ENCODE assay signal across 36 cellular contexts in genomic region chr9:87234854-87235253, GRCh38.
"Had no signal": no experiment of that assay in that cellular context is flagged by ENCODE, and none has a peak within 500 bp of the region (broad histone marks: within the 10 kb centered on the region; RNA-seq: fewer than 3 reads in every experiment).

No MANE protein-coding gene starts in this region.

- H3K36me3 Mint-ChIP-seq: activated CD8-positive, alpha-beta memory T cell treated with anti-CD3 and anti-CD28 coated beads, Interleukin-2, amount 10 ng/mL, durations not matched to agents 7 days and 5 days; activated naive CD8-positive, alpha-beta T cell treated with anti-CD3 and anti-CD28 coated beads for 36 hours had no signal

- H3K9me3 ChIP-seq: adrenal gland, body of pancreas, breast epithelium had no signal

- H3K36me3 ChIP-seq: adrenal gland, brain microvascular endothelial cell, breast epithelium had no signal

- DNase-seq: activated B cell treated with CpG ODN at 0.5 μM for 24 hours; activated CD4-positive, alpha-beta memory T cell treated with anti-CD3 and anti-CD28 coated beads, Interleukin-2, amount 10 ng/mL, durations not matched to agents 7 days and 5 days; activated CD4-positive, alpha-beta T cell treated with anti-CD3 and anti-CD28 coated beads for 4 hours; activated CD4-positive, alpha-beta T cell treated with anti-CD3 and anti-CD28 coated beads, Interleukin-2, amount 10 ng/mL, durations not matched to agents 24 days and 14 days; activated CD4-positive, alpha-beta T cell treated with anti-CD3 and anti-CD28 coated beads, Interleukin-2, amount 50 U/mL, for 1 hour; activated CD4-positive, alpha-beta T cell treated with anti-CD3 and anti-CD28 coated beads, Interleukin-2, amount 50 U/mL, for 48 hours; activated CD4-positive, CD25-positive, alpha-beta regulatory T cell treated with anti-CD3 and anti-CD28 coated beads, Interleukin-2, amount 50 U/mL, for 72 hours; activated CD8-positive, alpha-beta memory T cell treated with anti-CD3 and anti-CD28 coated beads for 24 hours; activated CD8-positive, alpha-beta memory T cell treated with anti-CD3 and anti-CD28 coated beads, Interleukin-2, amount 10 ng/mL, durations not matched to agents 7 days and 5 days; activated CD8-positive, alpha-beta memory T cell treated with anti-CD3 and anti-CD28 coated beads, Interleukin-2, amount 50 U/mL, for 48 hours; activated CD8-positive, alpha-beta T cell treated with anti-CD3 and anti-CD28 coated beads, Interleukin-2, amount 10 ng/mL, durations not matched to agents 7 days and 5 days; activated effector memory CD4-positive, alpha-beta T cell treated with Interleukin-2 at 50 U/mL for 16 hours; activated gamma-delta T cell; activated naive CD4-positive, alpha-beta T cell treated with anti-CD3 and anti-CD28 coated beads, Interleukin-2, amount 50 U/mL, for 16 hours; activated naive CD4-positive, alpha-beta T cell treated with Interleukin-2 at 50 U/mL for 16 hours; activated naive CD8-positive, alpha-beta T cell treated with anti-CD3 and anti-CD28 coated beads for 36 hours; activated T-cell treated with anti-CD3 and anti-CD28 coated beads, Interleukin-2, amount 50 U/mL, for 24 hours; activated T-cell treated with anti-CD3 and anti-CD28 coated beads, Interleukin-2, amount 50 U/mL, for 48 hours; adrenal gland; amniotic stem cell; aorta; body of pancreas; brain microvascular endothelial cell; central memory CD4-positive, alpha-beta T cell; SW 1271; T-helper 1 cell; T-helper 2 cell; T-helper 9 cell had no signal

- H3K9me3 Mint-ChIP-seq: activated CD4-positive, alpha-beta memory T cell treated with anti-CD3 and anti-CD28 coated beads, Interleukin-2, amount 10 ng/mL, durations not matched to agents 7 days and 5 days; activated CD4-positive, alpha-beta T cell treated with anti-CD3 and anti-CD28 coated beads, Interleukin-2, amount 10 ng/mL, durations not matched to agents 24 days and 14 days; activated T-helper 2 cell treated with anti-CD3 and anti-CD28 coated beads, Interferon-gamma antibody, Interleukin-2, Interleukin-4, amounts not matched to agents 10 μg/mL and 5 μg/mL and 100 μg/mL, durations not matched to agents 14 hours and 24 hours and 36 hours; T-helper 1 cell treated with Interleukin-12 subunit alpha and Interleukin-12 subunit beta and Interleukin-4 antibody, amounts not matched to agents 30 μg/mL and 1 μg/mL, for 36 hours; T-helper 2 cell treated with Interferon-gamma antibody and Interleukin-4, amounts not matched to agents 5 μg/mL and 100 μg/mL, for 36 hours had no signal

- H3K27ac ChIP-seq: adrenal gland, body of pancreas, brain microvascular endothelial cell, breast epithelium, VCaP had no signal

- FAIRE-seq: astrocyte, TTC549 had no signal

- H3K4me1 Mint-ChIP-seq: activated B cell treated with CpG ODN at 0.5 μM for 24 hours; activated CD4-positive, alpha-beta memory T cell treated with anti-CD3 and anti-CD28 coated beads, Interleukin-2, amount 10 ng/mL, durations not matched to agents 7 days and 5 days; activated CD4-positive, alpha-beta T cell treated with anti-CD3 and anti-CD28 coated beads, Interleukin-2, amount 10 ng/mL, durations not matched to agents 24 days and 14 days; activated CD8-positive, alpha-beta memory T cell treated with anti-CD3 and anti-CD28 coated beads, Interleukin-2, amount 10 ng/mL, durations not matched to agents 7 days and 5 days; activated naive CD8-positive, alpha-beta T cell treated with anti-CD3 and anti-CD28 coated beads for 36 hours had no signal

- H3K27me3 ChIP-seq: body of pancreas, brain microvascular endothelial cell, breast epithelium had no signal

- H3K27me3 Mint-ChIP-seq: activated B cell treated with CpG ODN at 0.5 μM for 24 hours; activated CD4-positive, alpha-beta memory T cell treated with anti-CD3 and anti-CD28 coated beads, Interleukin-2, amount 10 ng/mL, durations not matched to agents 7 days and 5 days; activated CD4-positive, alpha-beta T cell treated with anti-CD3 and anti-CD28 coated beads, Interleukin-2, amount 10 ng/mL, durations not matched to agents 24 days and 14 days; activated CD8-positive, alpha-beta memory T cell treated with anti-CD3 and anti-CD28 coated beads, Interleukin-2, amount 10 ng/mL, durations not matched to agents 7 days and 5 days had no signal

- H3K4me3 ChIP-seq: adrenal gland, body of pancreas, breast epithelium had no signal

- H3K4me3 Mint-ChIP-seq: activated B cell treated with CpG ODN at 0.5 μM for 24 hours; activated CD4-positive, alpha-beta memory T cell treated with anti-CD3 and anti-CD28 coated beads, Interleukin-2, amount 10 ng/mL, durations not matched to agents 7 days and 5 days; activated CD4-positive, alpha-beta T cell treated with anti-CD3 and anti-CD28 coated beads, Interleukin-2, amount 10 ng/mL, durations not matched to agents 24 days and 14 days; activated CD8-positive, alpha-beta memory T cell treated with anti-CD3 and anti-CD28 coated beads, Interleukin-2, amount 10 ng/mL, durations not matched to agents 7 days and 5 days; activated CD8-positive, alpha-beta T cell treated with anti-CD3 and anti-CD28 coated beads, Interleukin-2, amount 10 ng/mL, durations not matched to agents 7 days and 5 days; activated naive CD8-positive, alpha-beta T cell treated with anti-CD3 and anti-CD28 coated beads for 36 hours; activated T-cell treated with anti-CD3 and anti-CD28 coated beads, Interleukin-2, amount 50 U/mL, for 24 hours; T-helper 1 cell treated with Interleukin-12 subunit alpha and Interleukin-12 subunit beta and Interleukin-4 antibody, amounts not matched to agents 30 μg/mL and 1 μg/mL, for 36 hours; T-helper 2 cell treated with Interferon-gamma antibody and Interleukin-4, amounts not matched to agents 5 μg/mL and 100 μg/mL, for 36 hours had no signal

- ATAC-seq: activated CD8-positive, alpha-beta memory T cell treated with anti-CD3 and anti-CD28 coated beads, Interleukin-2, amount 10 ng/mL, durations not matched to agents 7 days and 5 days; activated CD8-positive, alpha-beta T cell treated with anti-CD3 and anti-CD28 coated beads, Interleukin-2, amount 10 ng/mL, durations not matched to agents 7 days and 5 days; activated naive CD4-positive, alpha-beta T cell treated with anti-CD3 and anti-CD28 coated beads, Interleukin-2, amount 50 U/mL, for 72 hours; body of pancreas had no signal

- H3K27ac Mint-ChIP-seq: activated B cell treated with CpG ODN at 0.5 μM for 24 hours; activated CD4-positive, alpha-beta memory T cell treated with anti-CD3 and anti-CD28 coated beads, Interleukin-2, amount 10 ng/mL, durations not matched to agents 7 days and 5 days; activated CD4-positive, alpha-beta T cell treated with anti-CD3 and anti-CD28 coated beads, Interleukin-2, amount 10 ng/mL, durations not matched to agents 24 days and 14 days; activated CD8-positive, alpha-beta memory T cell treated with anti-CD3 and anti-CD28 coated beads, Interleukin-2, amount 10 ng/mL, durations not matched to agents 7 days and 5 days; activated CD8-positive, alpha-beta T cell treated with anti-CD3 and anti-CD28 coated beads, Interleukin-2, amount 10 ng/mL, durations not matched to agents 7 days and 5 days; activated naive CD4-positive, alpha-beta T cell treated with anti-CD3 and anti-CD28 coated beads, Interleukin-2, amount 50 U/mL, for 72 hours; activated naive CD8-positive, alpha-beta T cell treated with anti-CD3 and anti-CD28 coated beads for 36 hours; activated T-cell treated with anti-CD3 and anti-CD28 coated beads, Interleukin-2, amount 50 U/mL, for 24 hours; activated T-helper 2 cell treated with anti-CD3 and anti-CD28 coated beads, Interferon-gamma antibody, Interleukin-2, Interleukin-4, amounts not matched to agents 10 μg/mL and 5 μg/mL and 100 μg/mL, durations not matched to agents 14 hours and 24 hours and 36 hours; T-helper 1 cell treated with Interleukin-12 subunit alpha and Interleukin-12 subunit beta and Interleukin-4 antibody, amounts not matched to agents 30 μg/mL and 1 μg/mL, for 36 hours; T-helper 2 cell treated with Interferon-gamma antibody and Interleukin-4, amounts not matched to agents 5 μg/mL and 100 μg/mL, for 36 hours had no signal

- H3K4me1 ChIP-seq: adrenal gland, body of pancreas, breast epithelium had no signal
